ENCODE assay signal across 11 cellular contexts in the genomic region with DNA sequence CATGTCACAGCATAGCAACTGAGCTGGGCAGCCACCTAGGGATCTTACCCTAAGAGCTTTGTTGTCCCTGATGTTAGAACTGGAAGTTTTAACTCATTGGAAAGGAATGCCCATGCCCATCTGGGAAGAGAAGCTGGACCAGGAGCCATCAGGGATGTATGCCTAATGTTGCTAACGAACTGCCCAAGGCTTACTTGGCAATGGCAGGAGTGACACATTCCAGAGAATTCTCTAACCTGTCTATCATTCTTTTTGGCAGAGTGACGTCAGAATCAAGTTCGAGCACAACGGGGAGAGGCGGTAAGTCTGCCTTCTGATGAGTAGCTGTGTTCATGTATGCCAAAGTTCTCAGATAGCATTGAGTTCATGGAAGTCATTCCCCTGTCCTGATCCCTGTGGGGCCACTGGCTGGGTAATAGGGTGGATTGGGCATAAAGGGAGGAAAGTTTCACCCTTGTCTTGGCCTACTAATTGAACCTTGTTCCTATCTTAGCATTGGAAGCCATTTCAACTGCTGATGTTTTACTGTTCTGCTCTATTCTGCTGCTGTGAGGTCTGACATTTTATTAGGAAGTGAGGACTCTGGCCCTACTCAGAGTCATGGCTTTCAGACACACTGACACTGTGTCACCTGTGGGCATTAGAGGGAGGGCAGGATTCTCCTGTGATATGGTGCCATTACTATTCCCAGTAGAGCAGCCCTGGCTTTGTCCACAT. TPM values are rescaled to one million over a fixed set of nuclear protein-coding genes. Genes with fewer than 3 reads are reported as not detected.
A peak's percentile ranks its signal among the peaks of the same experiment; 100 is the strongest.
DNase-seq lines count a peak whose midpoint lies in the region; ATAC-seq lines count a peak whose summit lies in the region.
"Had no signal": no experiment of that assay in that cellular context is flagged by ENCODE, and none has a peak within 500 bp of the region (broad histone marks: within the 10 kb centered on the region; RNA-seq: fewer than 3 reads in every experiment).

No MANE protein-coding gene starts in this region.

- H3K4me3 Mint-ChIP-seq in activated T-helper 17 cell treated with anti-CD3 and anti-CD28 coated beads, Interleukin-2, amount 50 U/mL, for 72 hours = peak overlapping the region; percentile 18

- H3K27me3 Mint-ChIP-seq in activated T-helper 17 cell treated with anti-CD3 and anti-CD28 coated beads, Interleukin-2, amount 50 U/mL, for 72 hours = no peaks in the 10 kb centered on the region

- no peak overlapping the region for H3K4me3 ChIP-seq in thymus (ENCODE audit: low read length)

- WGBS in thymus = 97% methylated on average over 5 of the region's 5 CpGs

- intact Hi-C loops in Right ventricle myocardium inferior (cut with DNase I) = no loop called here
- intact Hi-C loops in cardiac septum (cut with DNase I) = no loop called here

- DNase-seq in Right ventricle myocardium inferior (ENCODE audit: missing footprints) = no peak
- DNase-seq in cardiac septum (ENCODE audit: low spot score) = no peak
- DNase-seq in mucosa of gallbladder (ENCODE audit: low spot score) = no peak
- no peak for DNase-seq in NCI-H2196 treated with DMSO at 0.1 percent for 48 hours (lab: John Stamatoyannopoulos, UW; ENCODE audit: unreplicated experiment)
- DNase-seq: AML-193, NCI-H748 treated with DMSO at 0.1 percent for 48 hours had no signal

- peaks cover 43% of the 10 kb centered on the region for H3K36me3 Mint-ChIP-seq in activated T-helper 17 cell treated with anti-CD3 and anti-CD28 coated beads, Interleukin-2, amount 50 U/mL, for 72 hours (ENCODE audit: low read depth)

- no peaks in the 10 kb centered on the region for H3K27me3 ChIP-seq in thymus (ENCODE audit: control insufficient read depth, insufficient read depth)

- H3K4me1 ChIP-seq in thymus (ENCODE audit: control insufficient read depth, insufficient read depth, low read length) = peaks cover 4% of the 10 kb centered on the region

- peaks cover 28% of the 10 kb centered on the region for H3K36me3 ChIP-seq in thymus (ENCODE audit: control insufficient read depth, insufficient read depth)

- H3K27ac ChIP-seq in thymus (ENCODE audit: low read depth) = peak overlapping the region; percentile 5

- H3K9me3 ChIP-seq in thymus (ENCODE audit: control insufficient read depth) = no peaks in the 10 kb centered on the region

- H3K9me3 Mint-ChIP-seq in activated T-helper 17 cell treated with anti-CD3 and anti-CD28 coated beads, Interleukin-2, amount 50 U/mL, for 72 hours = no peaks in the 10 kb centered on the region

- H3K27ac Mint-ChIP-seq in activated T-helper 17 cell treated with anti-CD3 and anti-CD28 coated beads, Interleukin-2, amount 50 U/mL, for 72 hours = peak overlapping the region; percentile 82

- peak; percentile 21 for ATAC-seq in Right ventricle myocardium inferior
- peak; percentile 42 for ATAC-seq in HG02943 (IDR thresholded peaks at IDR 0.05; ENCODE audit: low read depth, unreplicated experiment)
- ATAC-seq in activated T-helper 17 cell treated with anti-CD3 and anti-CD28 coated beads, Interleukin-2, amount 50 U/mL, for 72 hours (replicated peaks) = peak; percentile 14
- no peak for ATAC-seq in HG03469 (IDR thresholded peaks at IDR 0.05; ENCODE audit: unreplicated experiment)
- ATAC-seq: HCT116 had no signal

- peaks cover 14% of the 10 kb centered on the region for H3K4me1 Mint-ChIP-seq in activated T-helper 17 cell treated with anti-CD3 and anti-CD28 coated beads, Interleukin-2, amount 50 U/mL, for 72 hours

RNA-seq across cellular contexts. Expression of a gene that starts 23.7 kb away (rescaled TPM):
- total RNA-seq in Right ventricle myocardium inferior (38.4 TPM), cardiac septum (101 TPM), mucosa of gallbladder (39.5 TPM)
- 10 to 100 TPM; 30.8 to 38.7 TPM for total RNA-seq in activated T-helper 17 cell treated with anti-CD3 and anti-CD28 coated beads, Interleukin-2, amount 50 U/mL, for 72 hours
- 21.0 TPM for polyA plus RNA-seq in thymus

RNA-seq across cellular contexts. Expression of a gene that starts 45.2 kb away (rescaled TPM):
- total RNA-seq in Right ventricle myocardium inferior = 41.5 TPM
- total RNA-seq in cardiac septum = 39.4 TPM
- total RNA-seq in activated T-helper 17 cell treated with anti-CD3 and anti-CD28 coated beads, Interleukin-2, amount 50 U/mL, for 72 hours = 10 to 100 TPM; 12.5 to 27.8 TPM
- 14.2 TPM for polyA plus RNA-seq in thymus
- 20.0 TPM for total RNA-seq in mucosa of gallbladder

RNA-seq across cellular contexts. Expression of a gene that starts 54.0 kb away (rescaled TPM):
- total RNA-seq in Right ventricle myocardium inferior (3.4 TPM), cardiac septum (7.5 TPM), mucosa of gallbladder (19.0 TPM)
- total RNA-seq in activated T-helper 17 cell treated with anti-CD3 and anti-CD28 coated beads, Interleukin-2, amount 50 U/mL, for 72 hours = 100 to 1,000 TPM; 101 to 144 TPM
- polyA plus RNA-seq in thymus = 309 TPM
